In the genomic region with DNA sequence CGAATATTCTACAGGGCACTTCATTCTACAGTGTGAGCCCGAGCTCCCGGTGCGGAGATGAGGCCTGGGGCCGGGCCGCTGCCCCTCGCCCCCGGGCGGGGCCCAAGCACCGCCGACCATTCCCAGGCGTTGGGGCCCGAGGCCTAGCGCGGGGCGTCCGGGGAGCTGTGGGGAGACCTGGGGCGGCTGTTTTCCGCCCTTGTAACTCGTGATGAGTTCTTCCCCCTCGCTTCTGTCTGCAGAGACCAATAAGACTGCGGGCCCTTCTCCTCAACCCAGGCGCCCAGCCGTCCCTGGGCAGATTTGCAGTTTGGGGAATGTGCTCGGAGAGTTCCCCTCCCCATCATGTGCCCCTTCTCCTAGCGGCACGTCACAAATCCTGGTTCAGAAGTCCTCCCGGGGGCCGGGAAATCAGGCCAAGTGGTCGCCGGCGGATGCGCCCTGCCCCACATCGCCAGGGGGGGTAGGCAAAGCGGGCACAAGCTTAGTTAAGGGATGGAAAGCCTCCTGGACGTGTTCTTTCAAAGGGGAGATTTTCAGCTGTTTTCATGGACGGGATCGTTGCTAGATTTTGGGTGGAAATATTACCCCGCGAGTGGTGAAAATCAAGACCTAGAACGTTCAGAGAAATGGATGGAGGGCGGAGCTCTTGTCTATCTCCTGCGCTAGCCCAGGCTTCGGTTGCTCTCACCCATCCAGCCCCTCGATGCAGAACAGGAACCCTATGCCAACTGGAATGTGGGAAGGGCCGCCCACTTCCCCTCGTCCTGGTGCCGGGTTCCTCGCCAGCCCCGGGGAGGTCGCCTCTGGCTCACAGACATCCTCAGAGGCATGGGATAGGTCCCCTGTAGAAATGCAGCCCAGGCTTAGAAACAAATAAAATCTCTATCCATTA, we compare ENCODE assay signal across 1 cellular context.
TF ChIP-seq lines count a peak whose summit lies in the region.

No MANE protein-coding gene starts in this region.

TF ChIP-seq in GM12878, 131 proteins besides CTCF, POLR2A, EP300 and RAD21 (continued from another document):
- TF ChIP-seq, protein P1, sequence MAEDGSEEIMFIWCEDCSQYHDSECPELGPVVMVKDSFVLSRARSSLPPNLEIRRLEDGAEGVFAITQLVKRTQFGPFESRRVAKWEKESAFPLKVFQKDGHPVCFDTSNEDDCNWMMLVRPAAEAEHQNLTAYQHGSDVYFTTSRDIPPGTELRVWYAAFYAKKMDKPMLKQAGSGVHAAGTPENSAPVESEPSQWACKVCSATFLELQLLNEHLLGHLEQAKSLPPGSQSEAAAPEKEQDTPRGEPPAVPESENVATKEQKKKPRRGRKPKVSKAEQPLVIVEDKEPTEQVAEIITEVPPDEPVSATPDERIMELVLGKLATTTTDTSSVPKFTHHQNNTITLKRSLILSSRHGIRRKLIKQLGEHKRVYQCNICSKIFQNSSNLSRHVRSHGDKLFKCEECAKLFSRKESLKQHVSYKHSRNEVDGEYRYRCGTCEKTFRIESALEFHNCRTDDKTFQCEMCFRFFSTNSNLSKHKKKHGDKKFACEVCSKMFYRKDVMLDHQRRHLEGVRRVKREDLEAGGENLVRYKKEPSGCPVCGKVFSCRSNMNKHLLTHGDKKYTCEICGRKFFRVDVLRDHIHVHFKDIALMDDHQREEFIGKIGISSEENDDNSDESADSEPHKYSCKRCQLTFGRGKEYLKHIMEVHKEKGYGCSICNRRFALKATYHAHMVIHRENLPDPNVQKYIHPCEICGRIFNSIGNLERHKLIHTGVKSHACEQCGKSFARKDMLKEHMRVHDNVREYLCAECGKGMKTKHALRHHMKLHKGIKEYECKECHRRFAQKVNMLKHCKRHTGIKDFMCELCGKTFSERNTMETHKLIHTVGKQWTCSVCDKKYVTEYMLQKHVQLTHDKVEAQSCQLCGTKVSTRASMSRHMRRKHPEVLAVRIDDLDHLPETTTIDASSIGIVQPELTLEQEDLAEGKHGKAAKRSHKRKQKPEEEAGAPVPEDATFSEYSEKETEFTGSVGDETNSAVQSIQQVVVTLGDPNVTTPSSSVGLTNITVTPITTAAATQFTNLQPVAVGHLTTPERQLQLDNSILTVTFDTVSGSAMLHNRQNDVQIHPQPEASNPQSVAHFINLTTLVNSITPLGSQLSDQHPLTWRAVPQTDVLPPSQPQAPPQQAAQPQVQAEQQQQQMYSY (CRISPR knock-in tag; IDR thresholded peaks at IDR 0.05) = no peak
- TF ChIP-seq MEF2A (IDR thresholded peaks at IDR 0.05; ENCODE audit: insufficient read depth, low read depth, low read length) (no peak), ZSCAN29 (IDR thresholded peaks at IDR 0.05) (no peak), KLF5 (IDR thresholded peaks at IDR 0.05; ENCODE audit: partially characterized antibody) (no peak), SP1 (IDR thresholded peaks at IDR 0.05; ENCODE audit: low read depth, low read length) (no peak), BACH1 (IDR thresholded peaks at IDR 0.05; ENCODE audit: borderline replicate concordance) (no peak), ZBED1 (IDR thresholded peaks at IDR 0.05; ENCODE audit: borderline replicate concordance) (no peak), MEF2B (IDR thresholded peaks at IDR 0.05; ENCODE audit: partially characterized antibody, poor library complexity, severe bottlenecking) (no peak), CBX5 (IDR thresholded peaks at IDR 0.05; ENCODE audit: low read depth) (no peak), PAX5 (IDR thresholded peaks at IDR 0.05; ENCODE audit: borderline replicate concordance, low read depth, low read length) (0 out of 2 replicates have a peak, but pooled peaks have one; percentile 8), SRF (IDR thresholded peaks at IDR 0.05; ENCODE audit: low read depth in 2 of 2, low read length in 2 of 2) (no peak), HDAC6 (IDR thresholded peaks at IDR 0.05; ENCODE audit: unreplicated experiment) (no peak), IRF4 (IDR thresholded peaks at IDR 0.05; ENCODE audit: low read depth, low read length) (no peak), PAX8 (IDR thresholded peaks at IDR 0.05) (no peak), CREB1 (IDR thresholded peaks at IDR 0.05; ENCODE audit: low read depth) (no peak), EZH2 (IDR thresholded peaks at IDR 0.05; ENCODE audit: borderline replicate concordance, control insufficient read depth, low read depth, low read length) (no peak), STAT1 (conservative IDR thresholded peaks at IDR 0.05) (no peak), RELA (IDR thresholded peaks at IDR 0.05; ENCODE audit: borderline replicate concordance, partially characterized antibody) (no peak), HCFC1 (IDR thresholded peaks at IDR 0.05; ENCODE audit: low read length) (0 out of 2 replicates have a peak, but pooled peaks have one; percentile 23)
- TF ChIP-seq, protein P2, sequence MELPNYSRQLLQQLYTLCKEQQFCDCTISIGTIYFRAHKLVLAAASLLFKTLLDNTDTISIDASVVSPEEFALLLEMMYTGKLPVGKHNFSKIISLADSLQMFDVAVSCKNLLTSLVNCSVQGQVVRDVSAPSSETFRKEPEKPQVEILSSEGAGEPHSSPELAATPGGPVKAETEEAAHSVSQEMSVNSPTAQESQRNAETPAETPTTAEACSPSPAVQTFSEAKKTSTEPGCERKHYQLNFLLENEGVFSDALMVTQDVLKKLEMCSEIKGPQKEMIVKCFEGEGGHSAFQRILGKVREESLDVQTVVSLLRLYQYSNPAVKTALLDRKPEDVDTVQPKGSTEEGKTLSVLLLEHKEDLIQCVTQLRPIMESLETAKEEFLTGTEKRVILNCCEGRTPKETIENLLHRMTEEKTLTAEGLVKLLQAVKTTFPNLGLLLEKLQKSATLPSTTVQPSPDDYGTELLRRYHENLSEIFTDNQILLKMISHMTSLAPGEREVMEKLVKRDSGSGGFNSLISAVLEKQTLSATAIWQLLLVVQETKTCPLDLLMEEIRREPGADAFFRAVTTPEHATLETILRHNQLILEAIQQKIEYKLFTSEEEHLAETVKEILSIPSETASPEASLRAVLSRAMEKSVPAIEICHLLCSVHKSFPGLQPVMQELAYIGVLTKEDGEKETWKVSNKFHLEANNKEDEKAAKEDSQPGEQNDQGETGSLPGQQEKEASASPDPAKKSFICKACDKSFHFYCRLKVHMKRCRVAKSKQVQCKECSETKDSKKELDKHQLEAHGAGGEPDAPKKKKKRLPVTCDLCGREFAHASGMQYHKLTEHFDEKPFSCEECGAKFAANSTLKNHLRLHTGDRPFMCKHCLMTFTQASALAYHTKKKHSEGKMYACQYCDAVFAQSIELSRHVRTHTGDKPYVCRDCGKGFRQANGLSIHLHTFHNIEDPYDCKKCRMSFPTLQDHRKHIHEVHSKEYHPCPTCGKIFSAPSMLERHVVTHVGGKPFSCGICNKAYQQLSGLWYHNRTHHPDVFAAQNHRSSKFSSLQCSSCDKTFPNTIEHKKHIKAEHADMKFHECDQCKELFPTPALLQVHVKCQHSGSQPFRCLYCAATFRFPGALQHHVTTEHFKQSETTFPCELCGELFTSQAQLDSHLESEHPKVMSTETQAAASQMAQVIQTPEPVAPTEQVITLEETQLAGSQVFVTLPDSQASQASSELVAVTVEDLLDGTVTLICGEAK (IDR thresholded peaks at IDR 0.05; ENCODE audit: borderline replicate concordance) = no peak; the same call in 1 of the 2 replicates
- TF ChIP-seq, protein P3, sequence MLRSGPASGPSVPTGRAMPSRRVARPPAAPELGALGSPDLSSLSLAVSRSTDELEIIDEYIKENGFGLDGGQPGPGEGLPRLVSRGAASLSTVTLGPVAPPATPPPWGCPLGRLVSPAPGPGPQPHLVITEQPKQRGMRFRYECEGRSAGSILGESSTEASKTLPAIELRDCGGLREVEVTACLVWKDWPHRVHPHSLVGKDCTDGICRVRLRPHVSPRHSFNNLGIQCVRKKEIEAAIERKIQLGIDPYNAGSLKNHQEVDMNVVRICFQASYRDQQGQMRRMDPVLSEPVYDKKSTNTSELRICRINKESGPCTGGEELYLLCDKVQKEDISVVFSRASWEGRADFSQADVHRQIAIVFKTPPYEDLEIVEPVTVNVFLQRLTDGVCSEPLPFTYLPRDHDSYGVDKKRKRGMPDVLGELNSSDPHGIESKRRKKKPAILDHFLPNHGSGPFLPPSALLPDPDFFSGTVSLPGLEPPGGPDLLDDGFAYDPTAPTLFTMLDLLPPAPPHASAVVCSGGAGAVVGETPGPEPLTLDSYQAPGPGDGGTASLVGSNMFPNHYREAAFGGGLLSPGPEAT (IDR thresholded peaks at IDR 0.05; ENCODE audit: low read depth) = peak; percentile 22; the same call in 1 of the 2 replicates
- TF ChIP-seq, protein P4, sequence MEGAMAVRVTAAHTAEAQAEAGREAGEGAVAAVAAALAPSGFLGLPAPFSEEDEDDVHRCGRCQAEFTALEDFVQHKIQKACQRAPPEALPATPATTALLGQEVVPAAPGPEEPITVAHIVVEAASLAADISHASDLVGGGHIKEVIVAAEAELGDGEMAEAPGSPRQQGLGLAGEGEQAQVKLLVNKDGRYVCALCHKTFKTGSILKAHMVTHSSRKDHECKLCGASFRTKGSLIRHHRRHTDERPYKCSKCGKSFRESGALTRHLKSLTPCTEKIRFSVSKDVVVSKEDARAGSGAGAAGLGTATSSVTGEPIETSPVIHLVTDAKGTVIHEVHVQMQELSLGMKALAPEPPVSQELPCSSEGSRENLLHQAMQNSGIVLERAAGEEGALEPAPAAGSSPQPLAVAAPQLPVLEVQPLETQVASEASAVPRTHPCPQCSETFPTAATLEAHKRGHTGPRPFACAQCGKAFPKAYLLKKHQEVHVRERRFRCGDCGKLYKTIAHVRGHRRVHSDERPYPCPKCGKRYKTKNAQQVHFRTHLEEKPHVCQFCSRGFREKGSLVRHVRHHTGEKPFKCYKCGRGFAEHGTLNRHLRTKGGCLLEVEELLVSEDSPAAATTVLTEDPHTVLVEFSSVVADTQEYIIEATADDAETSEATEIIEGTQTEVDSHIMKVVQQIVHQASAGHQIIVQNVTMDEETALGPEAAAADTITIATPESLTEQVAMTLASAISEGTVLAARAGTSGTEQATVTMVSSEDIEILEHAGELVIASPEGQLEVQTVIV (IDR thresholded peaks at IDR 0.05; ENCODE audit: borderline replicate concordance, partially characterized antibody) = no peak
- TF ChIP-seq, protein P5, sequence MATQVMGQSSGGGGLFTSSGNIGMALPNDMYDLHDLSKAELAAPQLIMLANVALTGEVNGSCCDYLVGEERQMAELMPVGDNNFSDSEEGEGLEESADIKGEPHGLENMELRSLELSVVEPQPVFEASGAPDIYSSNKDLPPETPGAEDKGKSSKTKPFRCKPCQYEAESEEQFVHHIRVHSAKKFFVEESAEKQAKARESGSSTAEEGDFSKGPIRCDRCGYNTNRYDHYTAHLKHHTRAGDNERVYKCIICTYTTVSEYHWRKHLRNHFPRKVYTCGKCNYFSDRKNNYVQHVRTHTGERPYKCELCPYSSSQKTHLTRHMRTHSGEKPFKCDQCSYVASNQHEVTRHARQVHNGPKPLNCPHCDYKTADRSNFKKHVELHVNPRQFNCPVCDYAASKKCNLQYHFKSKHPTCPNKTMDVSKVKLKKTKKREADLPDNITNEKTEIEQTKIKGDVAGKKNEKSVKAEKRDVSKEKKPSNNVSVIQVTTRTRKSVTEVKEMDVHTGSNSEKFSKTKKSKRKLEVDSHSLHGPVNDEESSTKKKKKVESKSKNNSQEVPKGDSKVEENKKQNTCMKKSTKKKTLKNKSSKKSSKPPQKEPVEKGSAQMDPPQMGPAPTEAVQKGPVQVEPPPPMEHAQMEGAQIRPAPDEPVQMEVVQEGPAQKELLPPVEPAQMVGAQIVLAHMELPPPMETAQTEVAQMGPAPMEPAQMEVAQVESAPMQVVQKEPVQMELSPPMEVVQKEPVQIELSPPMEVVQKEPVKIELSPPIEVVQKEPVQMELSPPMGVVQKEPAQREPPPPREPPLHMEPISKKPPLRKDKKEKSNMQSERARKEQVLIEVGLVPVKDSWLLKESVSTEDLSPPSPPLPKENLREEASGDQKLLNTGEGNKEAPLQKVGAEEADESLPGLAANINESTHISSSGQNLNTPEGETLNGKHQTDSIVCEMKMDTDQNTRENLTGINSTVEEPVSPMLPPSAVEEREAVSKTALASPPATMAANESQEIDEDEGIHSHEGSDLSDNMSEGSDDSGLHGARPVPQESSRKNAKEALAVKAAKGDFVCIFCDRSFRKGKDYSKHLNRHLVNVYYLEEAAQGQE (IDR thresholded peaks at IDR 0.05; ENCODE audit: low read depth, low read length) = no peak
- TF ChIP-seq, protein P6, sequence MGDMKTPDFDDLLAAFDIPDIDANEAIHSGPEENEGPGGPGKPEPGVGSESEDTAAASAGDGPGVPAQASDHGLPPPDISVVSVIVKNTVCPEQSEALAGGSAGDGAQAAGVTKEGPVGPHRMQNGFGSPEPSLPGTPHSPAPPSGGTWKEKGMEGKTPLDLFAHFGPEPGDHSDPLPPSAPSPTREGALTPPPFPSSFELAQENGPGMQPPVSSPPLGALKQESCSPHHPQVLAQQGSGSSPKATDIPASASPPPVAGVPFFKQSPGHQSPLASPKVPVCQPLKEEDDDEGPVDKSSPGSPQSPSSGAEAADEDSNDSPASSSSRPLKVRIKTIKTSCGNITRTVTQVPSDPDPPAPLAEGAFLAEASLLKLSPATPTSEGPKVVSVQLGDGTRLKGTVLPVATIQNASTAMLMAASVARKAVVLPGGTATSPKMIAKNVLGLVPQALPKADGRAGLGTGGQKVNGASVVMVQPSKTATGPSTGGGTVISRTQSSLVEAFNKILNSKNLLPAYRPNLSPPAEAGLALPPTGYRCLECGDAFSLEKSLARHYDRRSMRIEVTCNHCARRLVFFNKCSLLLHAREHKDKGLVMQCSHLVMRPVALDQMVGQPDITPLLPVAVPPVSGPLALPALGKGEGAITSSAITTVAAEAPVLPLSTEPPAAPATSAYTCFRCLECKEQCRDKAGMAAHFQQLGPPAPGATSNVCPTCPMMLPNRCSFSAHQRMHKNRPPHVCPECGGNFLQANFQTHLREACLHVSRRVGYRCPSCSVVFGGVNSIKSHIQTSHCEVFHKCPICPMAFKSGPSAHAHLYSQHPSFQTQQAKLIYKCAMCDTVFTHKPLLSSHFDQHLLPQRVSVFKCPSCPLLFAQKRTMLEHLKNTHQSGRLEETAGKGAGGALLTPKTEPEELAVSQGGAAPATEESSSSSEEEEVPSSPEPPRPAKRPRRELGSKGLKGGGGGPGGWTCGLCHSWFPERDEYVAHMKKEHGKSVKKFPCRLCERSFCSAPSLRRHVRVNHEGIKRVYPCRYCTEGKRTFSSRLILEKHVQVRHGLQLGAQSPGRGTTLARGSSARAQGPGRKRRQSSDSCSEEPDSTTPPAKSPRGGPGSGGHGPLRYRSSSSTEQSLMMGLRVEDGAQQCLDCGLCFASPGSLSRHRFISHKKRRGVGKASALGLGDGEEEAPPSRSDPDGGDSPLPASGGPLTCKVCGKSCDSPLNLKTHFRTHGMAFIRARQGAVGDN (IDR thresholded peaks at IDR 0.05) = peak; percentile 49; the same call in 1 of the 2 replicates
- TF ChIP-seq, protein P7, sequence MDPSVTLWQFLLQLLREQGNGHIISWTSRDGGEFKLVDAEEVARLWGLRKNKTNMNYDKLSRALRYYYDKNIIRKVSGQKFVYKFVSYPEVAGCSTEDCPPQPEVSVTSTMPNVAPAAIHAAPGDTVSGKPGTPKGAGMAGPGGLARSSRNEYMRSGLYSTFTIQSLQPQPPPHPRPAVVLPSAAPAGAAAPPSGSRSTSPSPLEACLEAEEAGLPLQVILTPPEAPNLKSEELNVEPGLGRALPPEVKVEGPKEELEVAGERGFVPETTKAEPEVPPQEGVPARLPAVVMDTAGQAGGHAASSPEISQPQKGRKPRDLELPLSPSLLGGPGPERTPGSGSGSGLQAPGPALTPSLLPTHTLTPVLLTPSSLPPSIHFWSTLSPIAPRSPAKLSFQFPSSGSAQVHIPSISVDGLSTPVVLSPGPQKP (IDR thresholded peaks at IDR 0.05; ENCODE audit: low read depth, low read length) = no peak
